Comparison of ENCODE assay signal across 29 cellular contexts in the genomic region with DNA sequence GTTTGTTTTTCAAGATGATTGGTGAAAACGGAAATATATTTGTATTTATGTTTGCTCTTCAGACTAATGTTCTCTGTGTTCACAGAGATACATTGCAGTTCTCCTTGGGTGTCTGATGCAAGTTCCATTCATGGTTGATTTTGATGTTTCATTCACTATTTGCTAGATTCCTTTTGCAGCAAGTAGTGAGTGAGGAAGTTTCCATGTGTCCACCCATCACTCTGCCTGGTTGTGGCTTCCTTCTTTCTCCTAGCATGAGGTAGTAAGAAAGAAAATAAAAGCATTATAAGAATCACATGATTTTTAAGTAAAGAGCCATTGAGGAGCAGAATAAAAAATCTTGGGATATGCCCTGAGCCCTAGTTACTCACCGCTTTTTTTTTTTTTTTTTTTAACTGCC. TPM values are rescaled to one million over a fixed set of nuclear protein-coding genes. Genes with fewer than 3 reads are reported as not detected.
DNase-seq lines count a peak whose midpoint lies in the region; ATAC-seq, FAIRE-seq and TF ChIP-seq lines count a peak whose summit lies in the region.
"Had no signal": no experiment of that assay in that cellular context is flagged by ENCODE, and none has a peak within 500 bp of the region (broad histone marks: within the 10 kb centered on the region; RNA-seq: fewer than 3 reads in every experiment).

No MANE protein-coding gene starts in this region.

- H3K4me3 ChIP-seq in endothelial cell of umbilical vein (replicated peaks in 1 of 3; ENCODE audit: insufficient read depth in 1 of 3, low read depth in 1 of 3, low read length in 3 of 3) (no peak overlapping the region), upper lobe of right lung (no peak overlapping the region), PC-3 (ENCODE audit: low read length) (no peak overlapping the region), WERI-Rb-1 (ENCODE audit: low read depth, low read length) (no peak overlapping the region)
- H3K4me3 ChIP-seq: BLaER1, GM23248, SK-N-MC had no signal

- DNase-seq in NOMO-1 treated with DMSO at 0.1 percent for 48 hours (lab: John Stamatoyannopoulos, UW; ENCODE audit: unreplicated experiment) (peak; percentile 26), NOMO-1 treated with dmso at 0.1 percent for 144 hours (lab: John Stamatoyannopoulos, UW; ENCODE audit: unreplicated experiment) (no peak), MV-4-11 (lab: John Stamatoyannopoulos, UW) (peak; percentile 59), endothelial cell of umbilical vein (ENCODE audit: low read depth, low spot score) (no peak), upper lobe of right lung (no peak), PC-3 (no peak), WERI-Rb-1 (no peak), glutamatergic neuron (no peak)
- DNase-seq: ACHN; Caco-2; CD4-positive, alpha-beta T cell; DMS 273 treated with DMSO at 0.1 percent for 48 hours; DND-41; GM23248; Kasumi-1; NCI-H1092 treated with DMSO at 0.1 percent for 48 hours; NCI-H146; NCI-H2029; NCI-H2227 treated with DMSO at 0.1 percent for 48 hours; NCI-H510A treated with DMSO at 0.1 percent for 48 hours; NCI-H774; NK-92 treated with Interleukin-12 subunit alpha and Interleukin-12 subunit beta, amount 100 ng/mL, for 24 hours; Right ventricle myocardium superior; T-cell had no signal

- FAIRE-seq in endothelial cell of umbilical vein (lab: Jason Lieb, UNC), result peak; percentile 46
- FAIRE-seq: GM12891 had no signal

- H2AFZ ChIP-seq in endothelial cell of umbilical vein (ENCODE audit: low read depth, low read length) (no peak overlapping the region), PC-3 (ENCODE audit: low read length) (no peak overlapping the region)
- H2AFZ ChIP-seq: GM23248 had no signal

- no peak overlapping the region for H3K27ac Mint-ChIP-seq in glutamatergic neuron (ENCODE audit: unreplicated experiment)
- H3K27ac Mint-ChIP-seq: CD4-positive, alpha-beta T cell; T-cell had no signal

- BruUV-seq in endothelial cell of umbilical vein (replicated peaks; lab: Mats Ljungman, UMichigan) (no TSS peak), PC-3 (replicated peaks; lab: Mats Ljungman, UMichigan) (no TSS peak)

- H3K9me1 ChIP-seq in endothelial cell of umbilical vein (replicated peaks; ENCODE audit: control insufficient read depth, extremely low read depth, insufficient read depth, low read length), result no peaks in the 10 kb centered on the region

- H3K4me1 ChIP-seq in endothelial cell of umbilical vein (ENCODE audit: control insufficient read depth, extremely low read depth, insufficient read depth, low read length) (peaks cover 24% of the 10 kb centered on the region), upper lobe of right lung (peaks cover 5% of the 10 kb centered on the region), PC-3 (ENCODE audit: insufficient read depth, low read length) (no peaks in the 10 kb centered on the region)
- H3K4me1 ChIP-seq: BLaER1 had no signal

- H3K36me3 Mint-ChIP-seq in glutamatergic neuron (ENCODE audit: unreplicated experiment), result no peaks in the 10 kb centered on the region
- H3K36me3 Mint-ChIP-seq: T-cell had no signal

- H3K27me3 ChIP-seq in endothelial cell of umbilical vein (ENCODE audit: control insufficient read depth in 2 of 2, insufficient read depth in 2 of 2, low read length in 2 of 2) (no peaks in the 10 kb centered on the region), upper lobe of right lung (no peaks in the 10 kb centered on the region), PC-3 (ENCODE audit: low read length) (no peaks in the 10 kb centered on the region), WERI-Rb-1 (ENCODE audit: insufficient read depth, low read depth, severe bottlenecking) (no peaks in the 10 kb centered on the region)
- H3K27me3 ChIP-seq: BLaER1 had no signal

- CTCF ChIA-PET in endothelial cell of umbilical vein (lab: Charles Lee) (no interaction called here), PC-3 (lab: Charles Lee) (no interaction called here)

- no peak overlapping the region for H3K27ac ChIP-seq in endothelial cell of umbilical vein (ENCODE audit: insufficient read depth, low read depth, low read length)
- no peak overlapping the region for H3K27ac ChIP-seq in upper lobe of right lung
- no peak overlapping the region for H3K27ac ChIP-seq in PC-3 (ENCODE audit: low read length)
- no peak overlapping the region for H3K27ac ChIP-seq in WERI-Rb-1
- H3K27ac ChIP-seq: 22Rv1, BLaER1, GM23248 had no signal

- no peak for TF ChIP-seq CTCF in endothelial cell of umbilical vein (IDR thresholded peaks at IDR 0.05; ENCODE audit: extremely low read depth in 1 of 2, insufficient read depth in 1 of 2, low read depth in 1 of 2, low read length in 2 of 2)
- no peak for TF ChIP-seq CTCF in upper lobe of right lung (IDR thresholded peaks at IDR 0.05)
- TF ChIP-seq CTCF in PC-3 (conservative IDR thresholded peaks at IDR 0.05; ENCODE audit: low read depth, low read length), result no peak
- TF ChIP-seq CTCF in WERI-Rb-1 (IDR thresholded peaks at IDR 0.05; ENCODE audit: low read depth, low read length), result no peak
- TF ChIP-seq CTCF in glutamatergic neuron (IDR thresholded peaks at IDR 0.05; ENCODE audit: partially characterized antibody, unreplicated experiment), result no peak

- peaks cover 0 to 2% of the 10 kb centered on the region in 2 experiments for H3K36me3 ChIP-seq in endothelial cell of umbilical vein (ENCODE audit: control insufficient read depth in 2 of 2, extremely low read depth in 1 of 2, insufficient read depth in 2 of 2, low read length in 2 of 2)
- peaks cover 5% of the 10 kb centered on the region for H3K36me3 ChIP-seq in upper lobe of right lung
- H3K36me3 ChIP-seq in PC-3 (ENCODE audit: low read depth, low read length), result no peaks in the 10 kb centered on the region
- peaks cover 11% of the 10 kb centered on the region for H3K36me3 ChIP-seq in WERI-Rb-1
- H3K36me3 ChIP-seq: BLaER1 had no signal

- H3K4me3 Mint-ChIP-seq in glutamatergic neuron (ENCODE audit: unreplicated experiment), result no peak overlapping the region
- H3K4me3 Mint-ChIP-seq: CD4-positive, alpha-beta T cell; T-cell had no signal

- H3K4me2 ChIP-seq in endothelial cell of umbilical vein (ENCODE audit: insufficient read depth, low read length), result no peak overlapping the region
- H3K4me2 ChIP-seq in PC-3 (ENCODE audit: low read length), result no peak overlapping the region
- H3K4me2 ChIP-seq: BLaER1 had no signal

- H3K4me1 Mint-ChIP-seq in glutamatergic neuron (ENCODE audit: low read depth, unreplicated experiment), result peaks cover 3% of the 10 kb centered on the region
- H3K4me1 Mint-ChIP-seq: T-cell had no signal

- TF ChIP-seq POLR2A in endothelial cell of umbilical vein (IDR thresholded peaks at IDR 0.05; ENCODE audit: low read depth, low read length), result no peak

- H3K79me2 ChIP-seq in endothelial cell of umbilical vein (ENCODE audit: control insufficient read depth, insufficient read depth, low read length) (peaks cover 98% of the 10 kb centered on the region), PC-3 (ENCODE audit: low read length) (peaks cover 21% of the 10 kb centered on the region)

- intact Hi-C loops in endothelial cell of umbilical vein (cut with micrococcal nuclease) (no loop called here), upper lobe of right lung (cut with DNase I) (no loop called here), PC-3 (cut with micrococcal nuclease) (no loop called here)

- POLR2A ChIA-PET in endothelial cell of umbilical vein (lab: Charles Lee), result no interaction called here
- POLR2A ChIA-PET in PC-3 (lab: Charles Lee; ENCODE audit: unreplicated experiment), result no interaction called here

- peak; percentile 76 for ATAC-seq in upper lobe of right lung
- no peak for ATAC-seq in PC-3
- ATAC-seq: HCT116, T-cell had no signal

- no peaks in the 10 kb centered on the region for H3K9me3 ChIP-seq in endothelial cell of umbilical vein (replicated peaks; ENCODE audit: control insufficient read depth, insufficient read depth, low read length)
- no peaks in the 10 kb centered on the region for H3K9me3 ChIP-seq in upper lobe of right lung
- H3K9me3 ChIP-seq in PC-3 (ENCODE audit: low read length), result no peaks in the 10 kb centered on the region
- no peaks in the 10 kb centered on the region for H3K9me3 ChIP-seq in WERI-Rb-1 (ENCODE audit: severe bottlenecking)
- H3K9me3 ChIP-seq: BLaER1, Caco-2 had no signal

- H3K27me3 Mint-ChIP-seq in glutamatergic neuron (ENCODE audit: unreplicated experiment), result peaks cover 4% of the 10 kb centered on the region

- H3K9me3 Mint-ChIP-seq in glutamatergic neuron (ENCODE audit: unreplicated experiment), result no peaks in the 10 kb centered on the region
- H3K9me3 Mint-ChIP-seq: CD4-positive, alpha-beta T cell; T-cell had no signal

- dilution Hi-C loops in endothelial cell of umbilical vein (cut with MboI; ENCODE audit: extremely low pct_ligation_motif_present, low sequenced_read_pairs), result no loop called here

- no peaks in the 10 kb centered on the region for H3F3A ChIP-seq in PC-3 (ENCODE audit: low read length, unreplicated experiment)

- H3K9me2 ChIP-seq in PC-3 (replicated peaks; ENCODE audit: low read length), result no peaks in the 10 kb centered on the region

- no peaks in the 10 kb centered on the region for H4K20me1 ChIP-seq in endothelial cell of umbilical vein (replicated peaks; ENCODE audit: control insufficient read depth, extremely low read depth, insufficient read depth, low read length)
- no peaks in the 10 kb centered on the region for H4K20me1 ChIP-seq in PC-3 (ENCODE audit: low read length)
- H4K20me1 ChIP-seq: BLaER1 had no signal

- H3K9ac ChIP-seq in endothelial cell of umbilical vein (replicated peaks; ENCODE audit: extremely low read depth, insufficient read depth, low read length) (no peak overlapping the region), PC-3 (ENCODE audit: low read length) (no peak overlapping the region)
- H3K9ac ChIP-seq: BLaER1, GM23248 had no signal

TF ChIP-seq in endothelial cell of umbilical vein, 7 proteins besides CTCF, POLR2A, EP300 and RAD21 (continues in another document):
- TF ChIP-seq FOS (IDR thresholded peaks at IDR 0.05; ENCODE audit: borderline replicate concordance, insufficient read depth, low read length), result no peak
- TF ChIP-seq JUN (IDR thresholded peaks at IDR 0.05; ENCODE audit: borderline replicate concordance, insufficient read depth, insufficient read length, low read depth), result no peak
- TF ChIP-seq POLR2AphosphoS5 (IDR thresholded peaks at IDR 0.05; ENCODE audit: insufficient read depth, low read depth, low read length), result no peak

RNA-seq across cellular contexts. Expression of a gene that starts 8.6 kb away (rescaled TPM):
- total RNA-seq in endothelial cell of umbilical vein, result 97.5 and 103 TPM in 2 replicates
- polyA plus RNA-seq in endothelial cell of umbilical vein, result 15.6 and 18.5 TPM in 2 replicates
- 22.2 and 22.6 TPM in 2 replicates for polyA plus RNA-seq in endothelial cell of umbilical vein (2011; cell fraction: cytosol; rRNA removed)
- polyA plus RNA-seq in endothelial cell of umbilical vein (2011; cell fraction: nucleus; rRNA removed), result 55.6 and 63.0 TPM in 2 replicates
- polyA plus RNA-seq in endothelial cell of umbilical vein (2012), result 37.7 and 41.6 TPM in 2 replicates
- 66.8 and 84.9 TPM in 2 replicates for polyA minus RNA-seq in endothelial cell of umbilical vein
- 2.4 TPM for polyA minus RNA-seq in endothelial cell of umbilical vein (2011; cell fraction: cytosol; rRNA and poly(A)+ RNA removed)
- 137 and 139 TPM in 2 replicates for polyA minus RNA-seq in endothelial cell of umbilical vein (2011; cell fraction: nucleus; rRNA and poly(A)+ RNA removed)
- total RNA-seq in upper lobe of right lung, result 108 TPM
- total RNA-seq in PC-3 (2014; rRNA removed), result 9.8 and 10.5 TPM in 2 replicates
- total RNA-seq in glutamatergic neuron (ENCODE audit: unreplicated experiment), result 5.0 TPM

Comparison
In these comparisons a context has a peak if more than half of its experiments do, and no peak if none do; other contexts are left out.
1. DNase-seq: peak in NOMO-1 treated with DMSO at 0.1 percent for 48 hours (single experiment) and MV-4-11 (single experiment); none in NOMO-1 treated with dmso at 0.1 percent for 144 hours (single experiment), endothelial cell of umbilical vein (single experiment), upper lobe of right lung (single experiment), PC-3 (single experiment), WERI-Rb-1 (single experiment) and glutamatergic neuron (single experiment).